ENCODE assay signal across 8 cellular contexts in the genomic region with DNA sequence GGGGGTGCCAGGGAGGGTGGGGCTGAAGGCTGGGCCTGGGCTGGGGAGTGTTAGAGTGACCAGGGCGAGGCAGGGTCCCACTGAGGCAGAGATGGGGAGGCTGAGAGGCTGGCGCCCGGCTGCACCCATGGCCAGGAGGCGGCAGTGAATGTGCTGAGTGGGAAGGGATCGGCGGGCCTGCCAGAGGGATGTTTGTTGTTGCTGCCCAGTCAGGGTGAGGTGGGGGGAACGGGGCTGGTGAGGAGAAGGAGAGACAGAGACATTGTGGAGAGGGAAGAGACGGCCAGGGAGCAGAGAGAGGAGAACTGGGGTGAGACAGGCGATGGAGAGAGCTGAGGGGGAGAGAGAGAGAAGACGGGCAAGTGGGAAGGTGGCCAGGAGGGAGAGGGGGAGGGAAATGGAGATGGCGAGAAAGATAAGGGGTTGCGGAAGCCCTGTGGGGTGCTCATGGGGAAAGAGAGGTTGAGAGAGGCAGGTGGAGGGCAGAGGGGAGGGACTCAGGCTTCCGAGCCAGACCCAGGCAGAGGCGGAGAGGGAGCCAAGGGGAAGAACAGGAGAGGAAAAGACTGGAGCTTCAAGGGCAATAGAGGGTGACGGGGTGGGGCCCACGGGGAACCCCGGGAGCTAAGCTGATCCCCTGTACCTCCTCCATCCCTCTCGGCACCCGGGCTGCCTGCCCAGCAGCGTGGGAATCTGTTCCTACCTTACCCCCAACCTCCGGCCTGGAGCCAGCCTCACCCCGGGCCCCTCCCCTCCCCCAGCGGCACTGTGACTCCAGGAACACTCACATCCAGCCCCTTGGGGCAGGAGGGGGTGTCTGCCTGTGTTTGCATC. TPM values are rescaled to one million over a fixed set of nuclear protein-coding genes. Genes with fewer than 3 reads are reported as not detected.
DNase-seq lines count a peak whose midpoint lies in the region; ATAC-seq and TF ChIP-seq lines count a peak whose summit lies in the region.

No MANE protein-coding gene starts in this region.

- TF ChIP-seq POLR2A in Peyer's patch (IDR thresholded peaks at IDR 0.05) = no peak

- H3K36me3 Mint-ChIP-seq in activated naive CD8-positive, alpha-beta T cell treated with anti-CD3 and anti-CD28 coated beads, Interleukin-2, amount 10 ng/mL, durations not matched to agents 7 days and 5 days = peaks cover 9% of the 10 kb centered on the region

- DNase-seq in Peyer's patch (peak; percentile 20 to 73 (median 73)), hepatic stellate cell (ENCODE audit: low spot score) (peak; percentile 58), RPMI8226 (no peak), NCI-H146 (lab: John Stamatoyannopoulos, UW) (no peak)
- peak; percentile 52 for DNase-seq in activated naive CD8-positive, alpha-beta T cell treated with anti-CD3 and anti-CD28 coated beads, Interleukin-2, amount 10 ng/mL, durations not matched to agents 7 days and 5 days

- ATAC-seq in activated naive CD8-positive, alpha-beta T cell treated with anti-CD3 and anti-CD28 coated beads, Interleukin-2, amount 10 ng/mL, durations not matched to agents 7 days and 5 days (ENCODE audit: low read depth) = peak; percentile 37
- no peak for ATAC-seq in HG03378 (IDR thresholded peaks at IDR 0.05; ENCODE audit: unreplicated experiment)

- H3K27me3 ChIP-seq in Peyer's patch (no peaks in the 10 kb centered on the region), skeletal muscle satellite cell (ENCODE audit: control insufficient read depth, insufficient read depth, low read length) (no peaks in the 10 kb centered on the region)

- no peaks in the 10 kb centered on the region for H3K9me3 ChIP-seq in ES-I3 (ENCODE audit: control insufficient read depth, insufficient read depth, low read length)
- H3K9me3 ChIP-seq in Peyer's patch = no peaks in the 10 kb centered on the region
- no peaks in the 10 kb centered on the region for H3K9me3 ChIP-seq in skeletal muscle satellite cell (replicated peaks; ENCODE audit: low read length)

- H3K4me2 ChIP-seq in skeletal muscle satellite cell (ENCODE audit: low read length) = peak overlapping the region; percentile 38

- POLR2A ChIA-PET in activated naive CD8-positive, alpha-beta T cell treated with anti-CD3 and anti-CD28 coated beads, Interleukin-2, amount 10 ng/mL, durations not matched to agents 7 days and 5 days (lab: Charles Lee) = interaction anchor here (0.5 to 3.8 kb wide), 7 partner anchors 9 to 75 kb away, joined by 3 to 24 read pairs (median 3); partner anchors contain the start of genes B9D2 and DMAC2

- H3K4me3 ChIP-seq in Peyer's patch (peak overlapping the region; percentile 16 to 67 (median 56)), skeletal muscle satellite cell (ENCODE audit: low read length) (no peak overlapping the region)

- peak overlapping the region; percentile 98 for H3K4me3 Mint-ChIP-seq in activated naive CD8-positive, alpha-beta T cell treated with anti-CD3 and anti-CD28 coated beads, Interleukin-2, amount 10 ng/mL, durations not matched to agents 7 days and 5 days

- peak in 1 of 6 experiments; percentile 7 for TF ChIP-seq CTCF in Peyer's patch (IDR thresholded peaks at IDR 0.05)

- H3K9me3 Mint-ChIP-seq in activated naive CD8-positive, alpha-beta T cell treated with anti-CD3 and anti-CD28 coated beads, Interleukin-2, amount 10 ng/mL, durations not matched to agents 7 days and 5 days = no peaks in the 10 kb centered on the region

- H3K36me3 ChIP-seq in ES-I3 (ENCODE audit: insufficient read depth, low read length) (peaks cover 6% of the 10 kb centered on the region; the same call in 1 of the 2 replicates), Peyer's patch (peaks cover 0 to 41% (median 2%) of the 10 kb centered on the region in 3 donors), skeletal muscle satellite cell (ENCODE audit: insufficient read depth, low read length) (peaks cover 16% of the 10 kb centered on the region)

- peak overlapping the region; percentile 68 to 98 (median 88) for H3K27ac ChIP-seq in Peyer's patch

- H3K4me1 ChIP-seq in ES-I3 (ENCODE audit: insufficient read depth, low read length) (peaks cover 3% of the 10 kb centered on the region; the same call in 1 of the 2 replicates), Peyer's patch (peaks cover 0 to 49% (median 4%) of the 10 kb centered on the region in 4 donors), skeletal muscle satellite cell (ENCODE audit: control insufficient read depth, insufficient read depth, low read length) (peaks cover 13% of the 10 kb centered on the region)

- peak overlapping the region; percentile 64 for H3K9ac ChIP-seq in ES-I3 (ENCODE audit: low read depth, low read length)
- peak overlapping the region; percentile 13 for H3K9ac ChIP-seq in skeletal muscle satellite cell (ENCODE audit: low read depth, low read length)

- peak overlapping the region; percentile 97 for H3K27ac Mint-ChIP-seq in activated naive CD8-positive, alpha-beta T cell treated with anti-CD3 and anti-CD28 coated beads, Interleukin-2, amount 10 ng/mL, durations not matched to agents 7 days and 5 days

- no peaks in the 10 kb centered on the region for H3K27me3 Mint-ChIP-seq in activated naive CD8-positive, alpha-beta T cell treated with anti-CD3 and anti-CD28 coated beads, Interleukin-2, amount 10 ng/mL, durations not matched to agents 7 days and 5 days

- H3K4me1 Mint-ChIP-seq in activated naive CD8-positive, alpha-beta T cell treated with anti-CD3 and anti-CD28 coated beads, Interleukin-2, amount 10 ng/mL, durations not matched to agents 7 days and 5 days = peaks cover 21% of the 10 kb centered on the region

RNA-seq across cellular contexts. Expression of gene B3GNT8, which starts 0.7 kb away (rescaled TPM):
- total RNA-seq in Peyer's patch = 10 to 100 TPM; 15.7 to 98.4 (median 62.8) TPM
- 1 to 10 TPM; 2.0 to 2.2 TPM for total RNA-seq in activated naive CD8-positive, alpha-beta T cell treated with anti-CD3 and anti-CD28 coated beads, Interleukin-2, amount 10 ng/mL, durations not matched to agents 7 days and 5 days
- total RNA-seq in skeletal muscle satellite cell (2012; rRNA removed) = 0.22 and 0.25 TPM in 2 replicates

RNA-seq across cellular contexts. Expression of gene DMAC2, which starts 11.8 kb away (rescaled TPM):
- total RNA-seq in Peyer's patch = 10 to 100 TPM; 41.3 to 62.0 (median 48.3) TPM
- 10 to 100 TPM; 41.3 to 42.6 TPM for total RNA-seq in activated naive CD8-positive, alpha-beta T cell treated with anti-CD3 and anti-CD28 coated beads, Interleukin-2, amount 10 ng/mL, durations not matched to agents 7 days and 5 days
- 35.6 and 39.0 TPM in 2 replicates for total RNA-seq in skeletal muscle satellite cell (2012; rRNA removed)

RNA-seq across cellular contexts. Expression of gene ERICH4, which starts 15.1 kb away (rescaled TPM):
- total RNA-seq in Peyer's patch = 10 to 100 TPM; 17.3 to 49.0 (median 22.3) TPM
- not detected for total RNA-seq in activated naive CD8-positive, alpha-beta T cell treated with anti-CD3 and anti-CD28 coated beads, Interleukin-2, amount 10 ng/mL, durations not matched to agents 7 days and 5 days
- not detected in 2 replicates for total RNA-seq in skeletal muscle satellite cell (2012; rRNA removed)

RNA-seq across cellular contexts. Expression of gene BCKDHA, which starts 30.2 kb away (rescaled TPM):
- 10 to 100 TPM; 23.9 to 41.7 (median 30.7) TPM for total RNA-seq in Peyer's patch
- 10 to 100 TPM; 23.8 to 26.9 TPM for total RNA-seq in activated naive CD8-positive, alpha-beta T cell treated with anti-CD3 and anti-CD28 coated beads, Interleukin-2, amount 10 ng/mL, durations not matched to agents 7 days and 5 days
- 23.3 and 27.7 TPM in 2 replicates for total RNA-seq in skeletal muscle satellite cell (2012; rRNA removed)

RNA-seq across cellular contexts. Expression of gene EXOSC5, which starts 30.7 kb away (rescaled TPM):
- 10 to 100 TPM in 2 of 4 donors, 1 to 10 TPM in 2; 5.4 to 12.4 (median 10.0) TPM for total RNA-seq in Peyer's patch
- 10 to 100 TPM; 20.9 to 25.9 TPM for total RNA-seq in activated naive CD8-positive, alpha-beta T cell treated with anti-CD3 and anti-CD28 coated beads, Interleukin-2, amount 10 ng/mL, durations not matched to agents 7 days and 5 days
- 21.0 and 24.1 TPM in 2 replicates for total RNA-seq in skeletal muscle satellite cell (2012; rRNA removed)

Comparison
In these comparisons a context has a peak if more than half of its experiments do, and no peak if none do; other contexts are left out.
1. DNase-seq: peak in Peyer's patch (3 of 3), activated naive CD8-positive, alpha-beta T cell treated with anti-CD3 and anti-CD28 coated beads, Interleukin-2, amount 10 ng/mL, durations not matched to agents 7 days and 5 days (single experiment) and hepatic stellate cell (single experiment); none in RPMI8226 (single experiment) and NCI-H146 (single experiment).
2. RNA of gene B3GNT8, which starts 0.7 kb away (total RNA-seq): 15.7 to 98.4 TPM in Peyer's patch; 2.0 to 2.2 TPM in activated naive CD8-positive, alpha-beta T cell treated with anti-CD3 and anti-CD28 coated beads, Interleukin-2, amount 10 ng/mL, durations not matched to agents 7 days and 5 days; every median in the first group is over 4 times any median in the second.
3. RNA of gene ERICH4, which starts 15.1 kb away (total RNA-seq): 17.3 to 49.0 TPM in Peyer's patch; not detected in activated naive CD8-positive, alpha-beta T cell treated with anti-CD3 and anti-CD28 coated beads, Interleukin-2, amount 10 ng/mL, durations not matched to agents 7 days and 5 days; every median in the first group is over 10 times any median in the second.